27 cellular contexts compared by ENCODE assay signal in genomic region chr2:68266655-68267054, GRCh38. TPM values are rescaled to one million over a fixed set of nuclear protein-coding genes. Genes with fewer than 3 reads are reported as not detected.
"Had no signal": no experiment of that assay in that cellular context is flagged by ENCODE, and none has a peak within 500 bp of the region (broad histone marks: within the 10 kb centered on the region; RNA-seq: fewer than 3 reads in every experiment).

No MANE protein-coding gene starts in this region.

- H3K4me3 Mint-ChIP-seq: natural killer cell; nephron; stimulated activated effector memory CD8-positive, alpha-beta T cell treated with anti-CD3 and anti-CD28 coated beads, Interleukin-12 subunit alpha, Interleukin-12 subunit beta, amount 100 ng/mL, for 72 hours; stimulated activated naive B cell treated with anti-CD40 and anti-IgM and Interleukin-4, amounts not matched to agents 10 μg/mL and 1 μg/mL and 100 μg/mL, for 72 hours; stimulated activated naive CD8-positive, alpha-beta T cell treated with anti-CD3 and anti-CD28 coated beads, Interleukin-15, Interleukin-2, amounts not matched to agents 100 ng/mL and 50 ng/mL, for 24 hours had no signal

- H3K36me3 ChIP-seq: neutrophil, pancreas, right lobe of liver, sigmoid colon, stomach, thoracic aorta, thyroid gland, tibial nerve, upper lobe of left lung, vagina had no signal

- H3K36me3 Mint-ChIP-seq: natural killer cell; stimulated activated effector memory CD8-positive, alpha-beta T cell treated with anti-CD3 and anti-CD28 coated beads, Interleukin-12 subunit alpha, Interleukin-12 subunit beta, amount 100 ng/mL, for 72 hours; stimulated activated naive B cell treated with anti-CD40 and anti-IgM and Interleukin-4, amounts not matched to agents 10 μg/mL and 1 μg/mL and 100 μg/mL, for 72 hours had no signal

- FAIRE-seq: pancreas, small intestine, urothelium cell line had no signal

- H3K27me3 ChIP-seq: neutrophil, right lobe of liver, sigmoid colon, stomach, thyroid gland, tibial nerve, upper lobe of left lung, vagina had no signal

- H3K9me3 ChIP-seq: neutrophil, pancreas, psoas muscle, right lobe of liver, sigmoid colon, stomach, thoracic aorta, thyroid gland, tibial nerve, upper lobe of left lung, vagina had no signal

- H3K4me3 ChIP-seq: pancreas, psoas muscle, right lobe of liver, sigmoid colon, stomach, thoracic aorta, thyroid gland, tibial nerve, upper lobe of left lung, vagina had no signal

- DNase-seq: natural killer cell; nucleus accumbens; pancreas; psoas muscle; right cardiac atrium; right lobe of liver; sigmoid colon; small intestine; stimulated activated CD4-positive, alpha-beta T cell treated with anti-CD3 and anti-CD28 coated beads, Interleukin-15, amount 100 ng/mL, for 24 hours; stimulated activated CD4-positive, alpha-beta T cell treated with anti-CD3 and anti-CD28 coated beads, Interleukin-2, amount 100 ng/mL, for 24 hours; stimulated activated CD4-positive, alpha-beta T cell treated with anti-CD3 and anti-CD28 coated beads, Interleukin-2, amount 100 ng/mL, for 48 hours; stimulated activated CD4-positive, alpha-beta T cell treated with anti-CD3 and anti-CD28 coated beads, Interleukin-4, amount 100 ng/mL, for 24 hours; stimulated activated naive B cell treated with anti-CD40 and anti-IgM and Interleukin-4, amounts not matched to agents 10 μg/mL and 1 μg/mL and 100 μg/mL, for 72 hours; stimulated activated naive CD4-positive, alpha-beta T cell treated with Interleukin-2 at 50 U/mL for 16 hours; stomach; thyroid gland; trophoblast cell; upper lobe of left lung had no signal

- H3K9me3 Mint-ChIP-seq: natural killer cell; nephron; stimulated activated effector memory CD8-positive, alpha-beta T cell treated with anti-CD3 and anti-CD28 coated beads, Interleukin-12 subunit alpha, Interleukin-12 subunit beta, amount 100 ng/mL, for 72 hours; stimulated activated naive CD8-positive, alpha-beta T cell treated with anti-CD3 and anti-CD28 coated beads, Interleukin-15, Interleukin-2, amounts not matched to agents 100 ng/mL and 50 ng/mL, for 24 hours had no signal

- H3K27ac Mint-ChIP-seq: natural killer cell; nephron; progenitor cell of endocrine pancreas; stimulated activated effector memory CD8-positive, alpha-beta T cell treated with anti-CD3 and anti-CD28 coated beads, Interleukin-12 subunit alpha, Interleukin-12 subunit beta, amount 100 ng/mL, for 72 hours; stimulated activated naive B cell treated with anti-CD40 and anti-IgM and Interleukin-4, amounts not matched to agents 10 μg/mL and 1 μg/mL and 100 μg/mL, for 72 hours; stimulated activated naive CD8-positive, alpha-beta T cell treated with anti-CD3 and anti-CD28 coated beads, Interleukin-15, Interleukin-2, amounts not matched to agents 100 ng/mL and 50 ng/mL, for 24 hours had no signal

- H3K27me3 Mint-ChIP-seq: stimulated activated naive B cell treated with anti-CD40 and anti-IgM and Interleukin-4, amounts not matched to agents 10 μg/mL and 1 μg/mL and 100 μg/mL, for 72 hours had no signal

- ATAC-seq: natural killer cell; pancreas; psoas muscle; right cardiac atrium; right lobe of liver; stimulated activated effector memory CD8-positive, alpha-beta T cell treated with anti-CD3 and anti-CD28 coated beads, Interleukin-12 subunit alpha, Interleukin-12 subunit beta, amount 100 ng/mL, for 72 hours; stimulated activated naive B cell treated with anti-CD40 and anti-IgM and Interleukin-4, amounts not matched to agents 10 μg/mL and 1 μg/mL and 100 μg/mL, for 72 hours had no signal

- H3K4me1 ChIP-seq: pancreas, psoas muscle, sigmoid colon, stomach, thyroid gland, upper lobe of left lung, vagina had no signal

- H3K27ac ChIP-seq: neutrophil, pancreas, psoas muscle, right lobe of liver, sigmoid colon, stomach, thoracic aorta, thyroid gland, tibial nerve, upper lobe of left lung, vagina had no signal

- H3K4me1 Mint-ChIP-seq: natural killer cell; nephron; stimulated activated effector memory CD8-positive, alpha-beta T cell treated with anti-CD3 and anti-CD28 coated beads, Interleukin-12 subunit alpha, Interleukin-12 subunit beta, amount 100 ng/mL, for 72 hours had no signal

RNA-seq across cellular contexts. Expression of gene CNRIP1, which starts 53.1 kb away (rescaled TPM):
- total RNA-seq: progenitor cell of endocrine pancreas had no signal
